In the genomic region with DNA sequence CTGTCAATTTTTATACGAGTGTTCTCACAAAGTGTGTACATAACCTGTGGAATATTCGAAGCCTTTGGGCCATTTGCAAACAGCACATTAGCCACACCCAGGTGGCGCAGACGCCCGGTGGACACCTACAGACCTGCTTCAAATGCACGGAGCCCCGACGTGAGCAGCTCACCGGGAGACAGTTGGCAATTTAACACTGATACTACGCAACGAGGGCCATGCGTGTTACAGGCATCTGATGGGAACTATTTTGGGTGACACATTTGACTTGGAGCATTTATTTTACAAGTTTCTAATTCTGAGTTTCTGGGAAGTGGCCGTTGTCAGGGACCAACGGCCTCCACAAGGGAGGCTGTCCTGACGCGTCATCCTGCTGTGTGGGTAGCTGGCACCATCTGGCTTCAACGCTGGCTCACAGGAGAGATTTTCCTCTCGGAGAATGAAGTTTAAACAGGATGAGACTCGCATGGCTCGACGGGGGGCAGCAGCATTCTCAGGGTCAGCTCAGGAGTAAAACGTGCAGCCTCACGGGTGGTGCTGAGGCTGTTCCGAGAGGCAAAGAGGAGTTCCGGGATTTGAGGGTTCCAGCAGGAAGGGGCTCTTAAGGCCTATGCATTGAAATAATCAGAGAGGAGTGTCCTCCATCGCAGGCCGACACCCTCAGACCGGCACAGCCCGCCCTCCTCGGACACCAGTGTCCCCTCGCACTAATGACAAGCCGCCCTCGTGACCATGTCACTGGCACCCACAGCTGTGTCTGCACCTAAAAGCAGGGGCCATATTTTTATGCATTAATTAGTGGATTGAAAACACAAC, we compare ENCODE assay signal across 19 cellular contexts.
DNase-seq lines count a peak whose midpoint lies in the region; ATAC-seq and TF ChIP-seq lines count a peak whose summit lies in the region.
"Had no signal": no experiment of that assay in that cellular context is flagged by ENCODE, and none has a peak within 500 bp of the region (broad histone marks: within the 10 kb centered on the region; RNA-seq: fewer than 3 reads in every experiment).

No MANE protein-coding gene starts in this region.

- H3K4me1 Mint-ChIP-seq in activated T-cell treated with anti-CD3 and anti-CD28 coated beads, Interleukin-2, amount 50 U/mL, for 24 hours (ENCODE audit: low read depth) = peaks cover 12% of the 10 kb centered on the region
- peaks cover 8% of the 10 kb centered on the region for H3K4me1 Mint-ChIP-seq in activated T-cell treated with anti-CD3 and anti-CD28 coated beads, Interleukin-2, amount 50 U/mL, for 4 hours (ENCODE audit: low read depth)

- intact Hi-C loops in stomach (cut with DNase I; ENCODE audit: low total_unique reads) = no loop called here

- 82 to 91% (median 86%) methylated on average over 32 to 33 of the region's 33 CpGs for WGBS in stomach, 5 donors

- H3K36me3 Mint-ChIP-seq in activated T-cell treated with anti-CD3 and anti-CD28 coated beads, Interleukin-2, amount 50 U/mL, for 24 hours (ENCODE audit: low read depth) = no peaks in the 10 kb centered on the region
- no peaks in the 10 kb centered on the region for H3K36me3 Mint-ChIP-seq in activated T-cell treated with anti-CD3 and anti-CD28 coated beads, Interleukin-2, amount 50 U/mL, for 4 hours (ENCODE audit: insufficient read depth)
- H3K36me3 Mint-ChIP-seq: CD8-positive, alpha-beta T cell had no signal

- peaks cover 0 to 17% (median 12%) of the 10 kb centered on the region in 3 donors for H3K27me3 ChIP-seq in stomach
- H3K27me3 ChIP-seq: SJSA1 had no signal

- no peaks in the 10 kb centered on the region for H3K9me3 Mint-ChIP-seq in activated T-cell treated with anti-CD3 and anti-CD28 coated beads, Interleukin-2, amount 50 U/mL, for 24 hours
- H3K9me3 Mint-ChIP-seq in activated T-cell treated with anti-CD3 and anti-CD28 coated beads, Interleukin-2, amount 50 U/mL, for 4 hours = no peaks in the 10 kb centered on the region
- H3K9me3 Mint-ChIP-seq: CD8-positive, alpha-beta T cell had no signal

- no peak overlapping the region for H3K27ac ChIP-seq in stomach
- H3K27ac ChIP-seq: SJSA1 had no signal

- no peak for TF ChIP-seq EP300 in stomach (IDR thresholded peaks at IDR 0.05)

- DNase-seq in activated T-cell treated with anti-CD3 and anti-CD28 coated beads, Interleukin-2, amount 50 U/mL, for 24 hours = peak; percentile 6
- DNase-seq in activated T-cell treated with anti-CD3 and anti-CD28 coated beads, Interleukin-2, amount 50 U/mL, for 4 hours = no peak
- peak; percentile 85 for DNase-seq in NCI-H69 (lab: John Stamatoyannopoulos, UW)
- DNase-seq in islet precursor cell = peak; percentile 35
- DNase-seq in stomach = peak; percentile 23
- no peak for DNase-seq in stimulated activated CD4-positive, alpha-beta T cell treated with anti-CD3 and anti-CD28 coated beads, Interleukin-4, amount 100 ng/mL, for 1 hour
- DNase-seq: ACHN, anterior cingulate cortex, foreskin melanocyte, GOT3, KG1, NCI-H1436, T1000 had no signal

- no peak for TF ChIP-seq CTCF in stomach (IDR thresholded peaks at IDR 0.05)

- no peaks in the 10 kb centered on the region for H3K9me3 ChIP-seq in stomach

- H3K27ac Mint-ChIP-seq in activated T-cell treated with anti-CD3 and anti-CD28 coated beads, Interleukin-2, amount 50 U/mL, for 24 hours = no peak overlapping the region
- H3K27ac Mint-ChIP-seq: activated T-helper 17 cell treated with anti-CD3 and anti-CD28 coated beads, Interleukin-2, amount 50 U/mL, for 72 hours; CD8-positive, alpha-beta T cell; nephron had no signal

- TF ChIP-seq POLR2A in stomach (IDR thresholded peaks at IDR 0.05) = no peak

- peaks cover 2% of the 10 kb centered on the region for H3K27me3 Mint-ChIP-seq in activated T-cell treated with anti-CD3 and anti-CD28 coated beads, Interleukin-2, amount 50 U/mL, for 24 hours
- no peaks in the 10 kb centered on the region for H3K27me3 Mint-ChIP-seq in activated T-cell treated with anti-CD3 and anti-CD28 coated beads, Interleukin-2, amount 50 U/mL, for 4 hours (ENCODE audit: low read depth)

- H3K36me3 ChIP-seq in stomach = no peaks in the 10 kb centered on the region
- H3K36me3 ChIP-seq: SJSA1 had no signal

- H3K4me1 ChIP-seq in stomach = peaks cover 0 to 8% (median under 1%) of the 10 kb centered on the region in 4 donors
- H3K4me1 ChIP-seq: SJSA1 had no signal

- H3K4me3 ChIP-seq in stomach = no peak overlapping the region
- H3K4me3 ChIP-seq: SJSA1 had no signal

- no peak overlapping the region for H3K4me3 Mint-ChIP-seq in activated T-cell treated with anti-CD3 and anti-CD28 coated beads, Interleukin-2, amount 50 U/mL, for 24 hours
- H3K4me3 Mint-ChIP-seq in activated T-cell treated with anti-CD3 and anti-CD28 coated beads, Interleukin-2, amount 50 U/mL, for 4 hours = no peak overlapping the region
- H3K4me3 Mint-ChIP-seq: activated T-helper 17 cell treated with anti-CD3 and anti-CD28 coated beads, Interleukin-2, amount 50 U/mL, for 72 hours; CD8-positive, alpha-beta T cell; nephron had no signal

- ATAC-seq in activated T-cell treated with anti-CD3 and anti-CD28 coated beads, Interleukin-2, amount 50 U/mL, for 4 hours = no peak
- ATAC-seq in GM18502 (IDR thresholded peaks at IDR 0.05; ENCODE audit: poor library complexity, unreplicated experiment) (no peak), GM19328 (IDR thresholded peaks at IDR 0.05; ENCODE audit: unreplicated experiment) (no peak)

Comparison
In these comparisons a context has a peak if more than half of its experiments do, and no peak if none do; other contexts are left out.
1. DNase-seq: peak in activated T-cell treated with anti-CD3 and anti-CD28 coated beads, Interleukin-2, amount 50 U/mL, for 24 hours (single experiment), NCI-H69 (single experiment), islet precursor cell (single experiment) and stomach (single experiment); none in activated T-cell treated with anti-CD3 and anti-CD28 coated beads, Interleukin-2, amount 50 U/mL, for 4 hours (single experiment) and stimulated activated CD4-positive, alpha-beta T cell treated with anti-CD3 and anti-CD28 coated beads, Interleukin-4, amount 100 ng/mL, for 1 hour (single experiment).